ENCODE assay signal across 1 cellular context in the genomic region with DNA sequence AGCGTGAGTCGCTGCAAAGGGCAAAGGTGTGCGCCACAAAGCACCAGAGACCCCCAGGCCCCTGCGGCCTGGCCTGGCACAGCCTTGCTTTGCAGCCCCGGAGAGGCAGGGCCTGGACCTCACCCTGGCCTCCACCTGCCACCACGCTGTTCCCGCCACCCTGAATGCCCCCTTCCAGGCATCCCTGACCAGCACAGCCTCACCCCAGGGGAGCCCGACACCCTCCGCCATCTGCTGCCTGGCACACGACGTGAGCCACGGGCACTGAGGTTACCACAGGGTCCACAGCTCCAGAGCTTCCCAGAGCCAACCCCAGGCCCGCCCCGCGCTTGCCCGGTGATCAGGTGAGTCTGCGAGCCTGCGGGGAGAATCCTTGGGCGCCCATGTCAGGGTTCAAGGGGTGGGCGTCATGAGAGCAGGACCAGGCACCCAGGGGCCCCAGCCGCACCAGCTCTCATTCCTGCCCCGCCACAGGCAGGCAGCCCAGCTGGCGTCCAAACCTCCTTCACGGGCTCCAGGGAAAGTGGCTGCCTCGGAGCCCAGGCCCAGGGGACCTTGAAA.
TF ChIP-seq lines count a peak whose summit lies in the region.

No MANE protein-coding gene starts in this region.

TF ChIP-seq in K562, 482 proteins besides CTCF, POLR2A, EP300 and RAD21 (continued from another document):
- TF ChIP-seq, protein P1, sequence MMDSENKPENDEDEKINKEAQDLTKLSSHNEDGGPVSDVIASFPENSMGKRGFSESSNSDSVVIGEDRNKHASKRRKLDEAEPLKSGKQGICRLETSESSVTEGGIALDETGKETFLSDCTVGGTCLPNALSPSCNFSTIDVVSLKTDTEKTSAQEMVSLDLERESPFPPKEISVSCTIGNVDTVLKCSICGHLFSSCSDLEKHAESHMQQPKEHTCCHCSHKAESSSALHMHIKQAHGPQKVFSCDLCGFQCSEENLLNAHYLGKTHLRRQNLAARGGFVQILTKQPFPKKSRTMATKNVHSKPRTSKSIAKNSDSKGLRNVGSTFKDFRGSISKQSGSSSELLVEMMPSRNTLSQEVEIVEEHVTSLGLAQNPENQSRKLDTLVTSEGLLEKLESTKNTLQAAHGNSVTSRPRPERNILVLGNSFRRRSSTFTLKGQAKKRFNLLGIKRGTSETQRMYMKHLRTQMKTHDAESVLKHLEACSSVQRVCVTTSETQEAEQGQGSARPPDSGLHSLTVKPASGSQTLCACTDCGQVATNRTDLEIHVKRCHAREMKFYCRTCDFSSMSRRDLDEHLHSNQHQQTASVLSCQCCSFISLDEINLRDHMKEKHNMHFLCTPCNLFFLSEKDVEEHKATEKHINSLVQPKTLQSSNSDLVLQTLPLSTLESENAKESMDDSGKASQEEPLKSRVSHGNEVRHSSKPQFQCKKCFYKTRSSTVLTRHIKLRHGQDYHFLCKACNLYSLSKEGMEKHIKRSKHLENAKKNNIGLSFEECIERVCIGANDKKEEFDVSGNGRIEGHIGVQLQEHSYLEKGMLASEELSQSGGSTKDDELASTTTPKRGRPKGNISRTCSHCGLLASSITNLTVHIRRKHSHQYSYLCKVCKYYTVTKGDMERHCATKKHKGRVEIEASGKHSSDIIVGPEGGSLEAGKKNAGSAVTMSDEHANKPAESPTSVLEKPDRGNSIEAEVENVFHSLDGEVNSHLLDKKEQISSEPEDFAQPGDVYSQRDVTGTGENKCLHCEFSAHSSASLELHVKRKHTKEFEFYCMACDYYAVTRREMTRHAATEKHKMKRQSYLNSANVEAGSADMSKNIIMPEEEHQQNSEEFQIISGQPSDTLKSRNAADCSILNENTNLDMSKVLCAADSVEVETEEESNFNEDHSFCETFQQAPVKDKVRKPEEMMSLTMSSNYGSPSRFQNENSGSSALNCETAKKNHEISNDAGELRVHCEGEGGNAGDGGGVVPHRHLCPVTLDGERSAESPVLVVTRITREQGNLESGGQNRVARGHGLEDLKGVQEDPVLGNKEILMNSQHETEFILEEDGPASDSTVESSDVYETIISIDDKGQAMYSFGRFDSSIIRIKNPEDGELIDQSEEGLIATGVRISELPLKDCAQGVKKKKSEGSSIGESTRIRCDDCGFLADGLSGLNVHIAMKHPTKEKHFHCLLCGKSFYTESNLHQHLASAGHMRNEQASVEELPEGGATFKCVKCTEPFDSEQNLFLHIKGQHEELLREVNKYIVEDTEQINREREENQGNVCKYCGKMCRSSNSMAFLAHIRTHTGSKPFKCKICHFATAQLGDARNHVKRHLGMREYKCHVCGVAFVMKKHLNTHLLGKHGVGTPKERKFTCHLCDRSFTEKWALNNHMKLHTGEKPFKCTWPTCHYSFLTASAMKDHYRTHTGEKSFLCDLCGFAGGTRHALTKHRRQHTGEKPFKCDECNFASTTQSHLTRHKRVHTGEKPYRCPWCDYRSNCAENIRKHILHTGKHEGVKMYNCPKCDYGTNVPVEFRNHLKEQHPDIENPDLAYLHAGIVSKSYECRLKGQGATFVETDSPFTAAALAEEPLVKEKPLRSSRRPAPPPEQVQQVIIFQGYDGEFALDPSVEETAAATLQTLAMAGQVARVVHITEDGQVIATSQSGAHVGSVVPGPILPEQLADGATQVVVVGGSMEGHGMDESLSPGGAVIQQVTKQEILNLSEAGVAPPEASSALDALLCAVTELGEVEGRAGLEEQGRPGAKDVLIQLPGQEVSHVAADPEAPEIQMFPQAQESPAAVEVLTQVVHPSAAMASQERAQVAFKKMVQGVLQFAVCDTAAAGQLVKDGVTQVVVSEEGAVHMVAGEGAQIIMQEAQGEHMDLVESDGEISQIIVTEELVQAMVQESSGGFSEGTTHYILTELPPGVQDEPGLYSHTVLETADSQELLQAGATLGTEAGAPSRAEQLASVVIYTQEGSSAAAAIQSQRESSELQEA (IDR thresholded peaks at IDR 0.05; ENCODE audit: low read depth), result no peak
- TF ChIP-seq ZFX (CRISPR knock-in tag; IDR thresholded peaks at IDR 0.05) (no peak), POLR2G (IDR thresholded peaks at IDR 0.05; ENCODE audit: low read depth, low read length) (peak; percentile 70; the same call in 1 of the 2 replicates)
